ENCODE assay signal across 13 cellular contexts in the genomic region with DNA sequence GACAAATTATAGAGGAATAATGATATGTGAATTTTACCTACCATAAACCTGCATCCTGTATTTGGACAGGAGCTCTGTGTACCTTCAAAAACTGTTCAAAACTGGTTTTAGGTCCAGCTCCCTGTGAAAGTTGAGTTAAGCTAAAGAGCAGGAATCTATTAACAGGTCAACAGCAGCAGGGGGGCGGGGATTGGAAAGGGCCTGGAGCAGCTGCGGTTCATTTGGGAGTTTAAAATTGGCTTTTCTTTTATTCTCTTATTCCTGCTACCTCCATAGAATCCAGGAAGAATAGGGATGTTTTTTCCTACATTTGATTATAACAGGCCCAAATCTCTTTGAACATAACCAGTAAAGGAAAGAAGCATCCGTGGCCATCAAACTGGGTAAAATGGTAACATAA. TPM values are rescaled to one million over a fixed set of nuclear protein-coding genes. Genes with fewer than 3 reads are reported as not detected.
DNase-seq lines count a peak whose midpoint lies in the region; ATAC-seq, FAIRE-seq and TF ChIP-seq lines count a peak whose summit lies in the region.
"Had no signal": no experiment of that assay in that cellular context is flagged by ENCODE, and none has a peak within 500 bp of the region (broad histone marks: within the 10 kb centered on the region; RNA-seq: fewer than 3 reads in every experiment).

No MANE protein-coding gene starts in this region.

- ATAC-seq in HCT116 (peak; percentile 24; the same call in 1 of the 2 replicates), HG02938 (IDR thresholded peaks at IDR 0.05; ENCODE audit: unreplicated experiment) (no peak)
- ATAC-seq: activated CD8-positive, alpha-beta memory T cell treated with anti-CD3 and anti-CD28 coated beads, Interleukin-2, amount 10 ng/mL, durations not matched to agents 7 days and 5 days had no signal

- H3K36me3 Mint-ChIP-seq in astrocyte (ENCODE audit: low read depth, unreplicated experiment): peaks cover 8% of the 10 kb centered on the region
- H3K36me3 Mint-ChIP-seq: activated CD8-positive, alpha-beta memory T cell treated with anti-CD3 and anti-CD28 coated beads, Interleukin-2, amount 10 ng/mL, durations not matched to agents 7 days and 5 days had no signal

- intact Hi-C loops in HCT116 (cut with micrococcal nuclease): no loop called here

- FAIRE-seq in astrocyte (lab: Jason Lieb, UNC): no peak
- FAIRE-seq: endometrium had no signal

- no TSS peak for BruUV-seq in HCT116 (replicated peaks; lab: Mats Ljungman, UMichigan)

- no peaks in the 10 kb centered on the region; a peak in 1 of 4 replicates for H3K9me3 ChIP-seq in HCT116 (ENCODE audit: control insufficient read depth in 1 of 2, insufficient read depth in 1 of 2, low read depth in 1 of 2, low read length in 2 of 2)
- H3K9me3 ChIP-seq in astrocyte (ENCODE audit: insufficient read depth, low read depth, low read length): peaks cover 4% of the 10 kb centered on the region
- H3K9me3 ChIP-seq in iPS-18a (ENCODE audit: control insufficient read depth, low read depth, low read length): peaks cover 12% of the 10 kb centered on the region
- H3K9me3 ChIP-seq: adrenal gland, prostate gland had no signal

- peak overlapping the region; percentile 79 for H2AFZ ChIP-seq in HCT116 (ENCODE audit: low read depth, low read length, poor library complexity, severe bottlenecking)
- peak overlapping the region; percentile 69 for H2AFZ ChIP-seq in astrocyte (ENCODE audit: low read depth, low read length)

- no peak for DNase-seq in HCT116 (ENCODE audit: low read depth, low spot score)
- DNase-seq in astrocyte (ENCODE audit: low read depth): peak; percentile 45
- no peak for DNase-seq in retinal pigment epithelial cell (ENCODE audit: low read depth)
- DNase-seq in GOT3 (lab: John Stamatoyannopoulos, UW): no peak
- DNase-seq in hypothalamus (lab: John Stamatoyannopoulos, UW): no peak
- DNase-seq in RWPE1 (ENCODE audit: low spot score): no peak
- DNase-seq: activated CD8-positive, alpha-beta memory T cell treated with anti-CD3 and anti-CD28 coated beads, Interleukin-2, amount 10 ng/mL, durations not matched to agents 7 days and 5 days; adrenal gland had no signal

- no peaks in the 10 kb centered on the region for H3K27me3 ChIP-seq in HCT116 (ENCODE audit: insufficient read depth, low read length)
- no peaks in the 10 kb centered on the region for H3K27me3 ChIP-seq in astrocyte (ENCODE audit: insufficient read depth, low read length)
- H3K27me3 ChIP-seq in iPS-18a (ENCODE audit: control insufficient read depth, insufficient read depth, low read length): no peaks in the 10 kb centered on the region
- H3K27me3 ChIP-seq: adrenal gland, tibial nerve had no signal

- H3K27ac Mint-ChIP-seq in astrocyte (ENCODE audit: unreplicated experiment): peak overlapping the region; percentile 100
- H3K27ac Mint-ChIP-seq: activated CD8-positive, alpha-beta memory T cell treated with anti-CD3 and anti-CD28 coated beads, Interleukin-2, amount 10 ng/mL, durations not matched to agents 7 days and 5 days had no signal

- H3K79me2 ChIP-seq in HCT116 (ENCODE audit: insufficient read depth, low read length) (no peaks in the 10 kb centered on the region), astrocyte (ENCODE audit: insufficient read depth, low read length) (peaks cover 15% of the 10 kb centered on the region)

- RAD21 ChIA-PET in HCT116 (lab: Charles Lee; ENCODE audit: low non-redundant PET in 1 of 2, low total read pairs in 2 of 2, uncharacterized antibody in 2 of 2, unreplicated experiment in 2 of 2): no interaction called here

- H3K27ac ChIP-seq in HCT116 (ENCODE audit: low read depth, low read length): peak overlapping the region; percentile 78
- peak overlapping the region; percentile 96 for H3K27ac ChIP-seq in astrocyte (ENCODE audit: low read depth, low read length)
- H3K27ac ChIP-seq in iPS-18a (ENCODE audit: low read length): peak overlapping the region; percentile 70
- no peak overlapping the region for H3K27ac ChIP-seq in RWPE1
- H3K27ac ChIP-seq: adrenal gland, prostate gland, tibial nerve had no signal

- TF ChIP-seq CTCF in HCT116 (IDR thresholded peaks at IDR 0.05 in 2 of 3, conservative IDR thresholded peaks at IDR 0.05 in 1 of 3; ENCODE audit: borderline replicate concordance in 1 of 3, insufficient read depth in 1 of 3, low read depth in 2 of 3, low read length in 2 of 3): no peak
- TF ChIP-seq CTCF in astrocyte (IDR thresholded peaks at IDR 0.05; ENCODE audit: insufficient read depth, low read depth, low read length): no peak
- TF ChIP-seq CTCF in retinal pigment epithelial cell (conservative IDR thresholded peaks at IDR 0.05; ENCODE audit: low read depth, low read length): no peak
- TF ChIP-seq CTCF in RWPE1 (conservative IDR thresholded peaks at IDR 0.05; ENCODE audit: low read depth): no peak

- H3K4me2 ChIP-seq in HCT116 (ENCODE audit: low read length) (peak overlapping the region; percentile 65), astrocyte (ENCODE audit: low read length) (peak overlapping the region; percentile 73)

- POLR2A ChIA-PET in HCT116 (lab: Charles Lee): interaction anchor here (1.1 to 1.5 kb wide), 3 partner anchors 11 to 26 kb away, joined by 3 to 5 read pairs (median 4); no protein-coding TSS in a partner anchor
- POLR2A ChIA-PET in RWPE1 (lab: Yijun Ruan, JAX; ENCODE audit: low non-redundant PET): interaction anchor here (0.6 kb wide), 1 partner anchor 305 kb away, joined by 4 read pairs; no protein-coding TSS in a partner anchor

- H3K27me3 Mint-ChIP-seq in astrocyte (ENCODE audit: low read depth, unreplicated experiment): no peaks in the 10 kb centered on the region

- peaks cover 7% of the 10 kb centered on the region for H3K9me3 Mint-ChIP-seq in astrocyte (ENCODE audit: unreplicated experiment)

- H3K4me3 Mint-ChIP-seq in astrocyte (ENCODE audit: unreplicated experiment): peak overlapping the region; percentile 69
- H3K4me3 Mint-ChIP-seq: activated CD8-positive, alpha-beta memory T cell treated with anti-CD3 and anti-CD28 coated beads, Interleukin-2, amount 10 ng/mL, durations not matched to agents 7 days and 5 days had no signal

- no peaks in the 10 kb centered on the region for H4K20me1 ChIP-seq in HCT116 (ENCODE audit: insufficient read depth)
- H4K20me1 ChIP-seq in astrocyte (ENCODE audit: insufficient read depth, low read length): no peaks in the 10 kb centered on the region

- H3K4me1 ChIP-seq in HCT116 (ENCODE audit: control insufficient read depth in 1 of 2, insufficient read depth in 2 of 2, low read length in 2 of 2) (peaks cover 25 to 39% of the 10 kb centered on the region in 2 experiments), astrocyte (ENCODE audit: insufficient read depth, low read length) (peaks cover 29% of the 10 kb centered on the region), iPS-18a (ENCODE audit: control insufficient read depth, low read depth, low read length) (peaks cover 24% of the 10 kb centered on the region)
- H3K4me1 ChIP-seq: adrenal gland, prostate gland had no signal

- peaks cover 35% of the 10 kb centered on the region for H3K4me1 Mint-ChIP-seq in astrocyte (ENCODE audit: low read depth, unreplicated experiment)
- H3K4me1 Mint-ChIP-seq: activated CD8-positive, alpha-beta memory T cell treated with anti-CD3 and anti-CD28 coated beads, Interleukin-2, amount 10 ng/mL, durations not matched to agents 7 days and 5 days had no signal

- CTCF ChIA-PET in HCT116 (lab: Charles Lee): no interaction called here
- CTCF ChIA-PET in RWPE1 (lab: Yijun Ruan, JAX): interaction anchor here (0.7 to 1.0 kb wide), 2 partner anchors 11 to 586 kb away, joined by 3 read pairs; no protein-coding TSS in a partner anchor

- TF ChIP-seq POLR2A in HCT116 (IDR thresholded peaks at IDR 0.05; ENCODE audit: borderline replicate concordance, extremely low read depth, insufficient read depth, insufficient read length): no peak

- no peaks in the 10 kb centered on the region for H3K9me2 ChIP-seq in HCT116 (ENCODE audit: insufficient read depth)

- H3K4me3 ChIP-seq in HCT116 (replicated peaks in 1 of 2; ENCODE audit: low read depth in 1 of 2, low read length in 2 of 2) (peak overlapping the region in 1 of 2 experiments; percentile 33; a peak in 3 of 4 replicates), astrocyte (ENCODE audit: insufficient read depth, low read depth, low read length) (peak overlapping the region; percentile 27), iPS-18a (ENCODE audit: low read length) (no peak overlapping the region), retinal pigment epithelial cell (ENCODE audit: low read length) (peak overlapping the region; percentile 22)
- H3K4me3 ChIP-seq: adrenal gland, prostate gland, tibial nerve had no signal

- H3K9ac ChIP-seq in HCT116 (ENCODE audit: low read length) (peak overlapping the region; percentile 56), astrocyte (ENCODE audit: low read length) (peak overlapping the region; percentile 80), iPS-18a (ENCODE audit: low read length) (peak overlapping the region; percentile 49)

- no peaks in the 10 kb centered on the region for H3K36me3 ChIP-seq in HCT116 (ENCODE audit: control insufficient read depth in 1 of 2, insufficient read depth in 2 of 2, low read length in 2 of 2)
- no peaks in the 10 kb centered on the region for H3K36me3 ChIP-seq in astrocyte (ENCODE audit: insufficient read depth, low read length)
- H3K36me3 ChIP-seq in iPS-18a (ENCODE audit: control insufficient read depth, low read depth, low read length): no peaks in the 10 kb centered on the region
- H3K36me3 ChIP-seq: adrenal gland, prostate gland had no signal

- no peak for TF ChIP-seq RAD21 in HCT116 (IDR thresholded peaks at IDR 0.05; ENCODE audit: low read depth)

TF ChIP-seq in HCT116, 20 proteins besides CTCF, POLR2A, EP300 and RAD21 (continues in another document):
- TF ChIP-seq, protein P1, sequence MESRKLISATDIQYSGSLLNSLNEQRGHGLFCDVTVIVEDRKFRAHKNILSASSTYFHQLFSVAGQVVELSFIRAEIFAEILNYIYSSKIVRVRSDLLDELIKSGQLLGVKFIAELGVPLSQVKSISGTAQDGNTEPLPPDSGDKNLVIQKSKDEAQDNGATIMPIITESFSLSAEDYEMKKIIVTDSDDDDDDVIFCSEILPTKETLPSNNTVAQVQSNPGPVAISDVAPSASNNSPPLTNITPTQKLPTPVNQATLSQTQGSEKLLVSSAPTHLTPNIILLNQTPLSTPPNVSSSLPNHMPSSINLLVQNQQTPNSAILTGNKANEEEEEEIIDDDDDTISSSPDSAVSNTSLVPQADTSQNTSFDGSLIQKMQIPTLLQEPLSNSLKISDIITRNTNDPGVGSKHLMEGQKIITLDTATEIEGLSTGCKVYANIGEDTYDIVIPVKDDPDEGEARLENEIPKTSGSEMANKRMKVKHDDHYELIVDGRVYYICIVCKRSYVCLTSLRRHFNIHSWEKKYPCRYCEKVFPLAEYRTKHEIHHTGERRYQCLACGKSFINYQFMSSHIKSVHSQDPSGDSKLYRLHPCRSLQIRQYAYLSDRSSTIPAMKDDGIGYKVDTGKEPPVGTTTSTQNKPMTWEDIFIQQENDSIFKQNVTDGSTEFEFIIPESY (IDR thresholded peaks at IDR 0.05; ENCODE audit: extremely low read depth, insufficient replicate concordance, low read length): no peak
- TF ChIP-seq POLR2AphosphoS5 (IDR thresholded peaks at IDR 0.05; ENCODE audit: low read depth, low read length): no peak

RNA-seq across cellular contexts. Expression of a gene that starts 23.8 kb away (rescaled TPM):
- total RNA-seq in HCT116 (2021; ENCODE audit: unreplicated experiment) (22.5 TPM), astrocyte (50.9 and 64.6 TPM in 2 replicates)
- polyA plus RNA-seq in HCT116 (2012): 10.7 and 11.3 TPM in 2 replicates

RNA-seq across cellular contexts. Expression of a gene that starts 37.9 kb away (rescaled TPM):
- not detected for total RNA-seq in HCT116 (2021; ENCODE audit: unreplicated experiment)
- not detected in 2 replicates for polyA plus RNA-seq in HCT116 (2012)
- total RNA-seq in astrocyte: not detected in 2 replicates
- total RNA-seq: activated CD8-positive, alpha-beta memory T cell treated with anti-CD3 and anti-CD28 coated beads, Interleukin-2, amount 10 ng/mL, durations not matched to agents 7 days and 5 days had no signal
